Comparison of ENCODE assay signal across 22 cellular contexts in the genomic region with DNA sequence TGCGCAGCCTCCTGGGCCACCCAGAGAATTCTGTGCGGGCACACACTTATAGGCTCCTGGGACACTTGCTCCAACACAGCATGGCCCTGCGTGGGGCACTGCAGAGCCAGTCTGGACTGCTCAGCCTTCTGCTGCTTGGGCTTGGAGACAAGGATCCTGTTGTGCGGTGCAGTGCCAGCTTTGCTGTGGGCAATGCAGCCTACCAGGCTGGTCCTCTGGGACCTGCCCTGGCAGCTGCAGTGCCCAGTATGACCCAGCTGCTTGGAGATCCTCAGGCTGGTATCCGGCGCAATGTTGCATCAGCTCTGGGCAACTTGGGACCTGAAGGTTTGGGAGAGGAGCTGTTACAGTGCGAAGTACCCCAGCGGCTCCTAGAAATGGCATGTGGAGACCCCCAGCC.
"Had no signal": no experiment of that assay in that cellular context is flagged by ENCODE, and none has a peak within 500 bp of the region (broad histone marks: within the 10 kb centered on the region; RNA-seq: fewer than 3 reads in every experiment).

No MANE protein-coding gene starts in this region.

- H3K9me3 Mint-ChIP-seq: activated CD4-positive, alpha-beta memory T cell treated with anti-CD3 and anti-CD28 coated beads, Interleukin-2, amount 10 ng/mL, durations not matched to agents 7 days and 5 days; activated CD4-positive, alpha-beta T cell treated with anti-CD3 and anti-CD28 coated beads, Interleukin-2, amount 10 ng/mL, durations not matched to agents 7 days and 5 days; activated naive CD4-positive, alpha-beta T cell treated with anti-CD3 and anti-CD28 coated beads for 36 hours; activated T-helper 17 cell treated with anti-CD3 and anti-CD28 coated beads, Interleukin-2, amount 50 U/mL, for 72 hours; T-cell had no signal

- H3K4me3 ChIP-seq: cardiac muscle cell had no signal

- H3K27ac Mint-ChIP-seq: activated CD4-positive, alpha-beta memory T cell treated with anti-CD3 and anti-CD28 coated beads, Interleukin-2, amount 10 ng/mL, durations not matched to agents 7 days and 5 days; activated CD4-positive, alpha-beta T cell treated with anti-CD3 and anti-CD28 coated beads, Interleukin-2, amount 10 ng/mL, durations not matched to agents 7 days and 5 days; activated naive CD4-positive, alpha-beta T cell treated with anti-CD3 and anti-CD28 coated beads for 36 hours; activated naive CD8-positive, alpha-beta T cell; activated T-helper 17 cell treated with anti-CD3 and anti-CD28 coated beads, Interleukin-2, amount 50 U/mL, for 72 hours; T-cell had no signal

- H3K4me1 Mint-ChIP-seq: activated CD4-positive, alpha-beta memory T cell treated with anti-CD3 and anti-CD28 coated beads, Interleukin-2, amount 10 ng/mL, durations not matched to agents 7 days and 5 days; activated CD4-positive, alpha-beta T cell treated with anti-CD3 and anti-CD28 coated beads, Interleukin-2, amount 10 ng/mL, durations not matched to agents 7 days and 5 days; activated T-helper 17 cell treated with anti-CD3 and anti-CD28 coated beads, Interleukin-2, amount 50 U/mL, for 72 hours; T-cell had no signal

- DNase-seq: activated CD4-positive, alpha-beta memory T cell treated with anti-CD3 and anti-CD28 coated beads, Interleukin-2, amount 10 ng/mL, durations not matched to agents 7 days and 5 days; activated CD4-positive, alpha-beta T cell treated with anti-CD3 and anti-CD28 coated beads, Interleukin-2, amount 10 ng/mL, durations not matched to agents 7 days and 5 days; activated CD4-positive, CD25-positive, alpha-beta regulatory T cell; activated gamma-delta T cell; activated naive CD4-positive, alpha-beta T cell treated with anti-CD3 and anti-CD28 coated beads for 36 hours; activated T-cell treated with anti-CD3 and anti-CD28 coated beads for 4 hours; activated T-cell treated with anti-CD3 and anti-CD28 coated beads, Interleukin-2, amount 50 U/mL, for 48 hours; brain microvascular endothelial cell; Karpas-422; NCI-H1105 treated with DMSO at 0.1 percent for 48 hours; NCI-H1436 treated with DMSO at 0.1 percent for 48 hours; NCI-H187; NCI-H2081; NCI-H510A treated with DMSO at 0.1 percent for 48 hours; NCI-H69; PC-3; SHP77 treated with DMSO at 0.1 percent for 48 hours; T-cell had no signal

- ATAC-seq: activated T-helper 17 cell treated with anti-CD3 and anti-CD28 coated beads, Interleukin-2, amount 50 U/mL, for 72 hours; PC-3; T-cell had no signal

- H3K27ac ChIP-seq: brain microvascular endothelial cell, cardiac muscle cell, VCaP had no signal

- H3K4me3 Mint-ChIP-seq: activated CD4-positive, alpha-beta memory T cell treated with anti-CD3 and anti-CD28 coated beads, Interleukin-2, amount 10 ng/mL, durations not matched to agents 7 days and 5 days; activated CD4-positive, alpha-beta T cell treated with anti-CD3 and anti-CD28 coated beads, Interleukin-2, amount 10 ng/mL, durations not matched to agents 7 days and 5 days; activated naive CD4-positive, alpha-beta T cell treated with anti-CD3 and anti-CD28 coated beads for 36 hours; activated naive CD8-positive, alpha-beta T cell; activated T-helper 17 cell treated with anti-CD3 and anti-CD28 coated beads, Interleukin-2, amount 50 U/mL, for 72 hours; T-cell had no signal

- H3K27me3 ChIP-seq: brain microvascular endothelial cell, cardiac muscle cell had no signal

- H3K27me3 Mint-ChIP-seq: activated CD4-positive, alpha-beta memory T cell treated with anti-CD3 and anti-CD28 coated beads, Interleukin-2, amount 10 ng/mL, durations not matched to agents 7 days and 5 days; activated CD4-positive, alpha-beta T cell treated with anti-CD3 and anti-CD28 coated beads, Interleukin-2, amount 10 ng/mL, durations not matched to agents 7 days and 5 days; activated naive CD8-positive, alpha-beta T cell; activated T-helper 17 cell treated with anti-CD3 and anti-CD28 coated beads, Interleukin-2, amount 50 U/mL, for 72 hours; T-cell had no signal
